In the genomic region with DNA sequence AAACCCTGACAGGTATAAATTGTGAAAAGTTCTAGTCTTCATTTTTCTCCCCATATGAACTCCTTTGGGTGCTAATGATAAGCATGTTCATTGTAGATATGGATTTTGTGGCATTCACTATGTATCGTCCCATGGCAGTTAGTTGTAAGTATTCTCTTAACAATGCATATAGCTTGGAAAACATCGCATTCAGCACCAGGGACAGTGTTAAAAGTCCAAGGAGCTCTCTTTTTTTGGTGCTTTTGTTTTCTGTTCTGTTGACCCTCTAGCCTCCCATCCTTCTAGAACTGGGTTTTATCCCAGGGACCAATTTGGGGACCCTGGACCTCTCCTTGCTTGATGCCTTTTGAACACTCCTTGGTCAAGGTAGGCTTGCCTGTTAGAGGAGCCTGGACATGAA, we compare ENCODE assay signal across 23 cellular contexts. TPM values are rescaled to one million over a fixed set of nuclear protein-coding genes. Genes with fewer than 3 reads are reported as not detected.
"Had no signal": no experiment of that assay in that cellular context is flagged by ENCODE, and none has a peak within 500 bp of the region (broad histone marks: within the 10 kb centered on the region; RNA-seq: fewer than 3 reads in every experiment).

No MANE protein-coding gene starts in this region.

- ATAC-seq: activated CD4-positive, alpha-beta T cell treated with anti-CD3 and anti-CD28 coated beads for 36 hours; activated T-cell treated with anti-CD3 and anti-CD28 coated beads, Interleukin-2, amount 50 U/mL, for 4 hours; gastroesophageal sphincter; heart left ventricle; left cardiac atrium; lower lobe of right lung; natural killer cell; upper lobe of right lung had no signal

- DNase-seq: activated B cell treated with CpG ODN at 0.5 μM for 24 hours; activated CD4-positive, alpha-beta T cell treated with anti-CD3 and anti-CD28 coated beads for 36 hours; activated CD4-positive, alpha-beta T cell treated with anti-CD3 and anti-CD28 coated beads, Interleukin-2, amount 50 U/mL, for 4 hours; activated CD8-positive, alpha-beta memory T cell treated with anti-CD3 and anti-CD28 coated beads for 24 hours; activated CD8-positive, alpha-beta memory T cell treated with anti-CD3 and anti-CD28 coated beads, Interleukin-2, amount 50 U/mL, for 48 hours; activated naive CD4-positive, alpha-beta T cell; activated T-cell treated with anti-CD3 and anti-CD28 coated beads, Interleukin-2, amount 50 U/mL, for 4 hours; heart left ventricle; islet precursor cell; left cardiac atrium; lower lobe of right lung; natural killer cell; retina; stimulated activated CD4-positive, alpha-beta T cell treated with anti-CD3 and anti-CD28 coated beads, Interleukin-4, amount 100 ng/mL, for 4 hours; substantia nigra; T-helper 9 cell; thyroid gland; upper lobe of right lung had no signal

- H3K36me3 ChIP-seq: gastroesophageal sphincter, heart left ventricle, lower lobe of right lung, thyroid gland, upper lobe of right lung had no signal

- H3K4me3 ChIP-seq: gastroesophageal sphincter, heart left ventricle, lower lobe of right lung, thyroid gland, upper lobe of right lung had no signal

- H3K27ac ChIP-seq: epithelial cell of prostate, gastroesophageal sphincter, heart left ventricle, lower lobe of right lung, thyroid gland, upper lobe of right lung had no signal

- H3K9me3 ChIP-seq: gastroesophageal sphincter, heart left ventricle, lower lobe of right lung, thyroid gland, upper lobe of right lung had no signal

- H3K27me3 ChIP-seq: gastroesophageal sphincter, heart left ventricle, thyroid gland, upper lobe of right lung had no signal

- H3K4me1 ChIP-seq: thyroid gland had no signal

RNA-seq across cellular contexts. Expression of a gene that starts 37.7 kb away (rescaled TPM):
- total RNA-seq: activated B cell treated with CpG ODN at 0.5 μM for 24 hours; activated CD4-positive, alpha-beta T cell treated with anti-CD3 and anti-CD28 coated beads for 36 hours; activated T-cell treated with anti-CD3 and anti-CD28 coated beads, Interleukin-2, amount 50 U/mL, for 4 hours; activated T-helper 2 cell treated with anti-CD3 and anti-CD28 coated beads, Interferon-gamma antibody, Interleukin-2, Interleukin-4, amounts not matched to agents 10 μg/mL and 5 μg/mL and 100 μg/mL, durations not matched to agents 14 hours and 24 hours and 36 hours; left cardiac atrium; lower lobe of right lung; natural killer cell; progenitor cell of endocrine pancreas; T-helper 1 cell treated with Interleukin-12 subunit alpha and Interleukin-12 subunit beta and Interleukin-4 antibody, amounts not matched to agents 30 ng/mL and 1 ng/mL, for 36 hours had no signal
